14 cellular contexts compared by ENCODE assay signal in the genomic region with DNA sequence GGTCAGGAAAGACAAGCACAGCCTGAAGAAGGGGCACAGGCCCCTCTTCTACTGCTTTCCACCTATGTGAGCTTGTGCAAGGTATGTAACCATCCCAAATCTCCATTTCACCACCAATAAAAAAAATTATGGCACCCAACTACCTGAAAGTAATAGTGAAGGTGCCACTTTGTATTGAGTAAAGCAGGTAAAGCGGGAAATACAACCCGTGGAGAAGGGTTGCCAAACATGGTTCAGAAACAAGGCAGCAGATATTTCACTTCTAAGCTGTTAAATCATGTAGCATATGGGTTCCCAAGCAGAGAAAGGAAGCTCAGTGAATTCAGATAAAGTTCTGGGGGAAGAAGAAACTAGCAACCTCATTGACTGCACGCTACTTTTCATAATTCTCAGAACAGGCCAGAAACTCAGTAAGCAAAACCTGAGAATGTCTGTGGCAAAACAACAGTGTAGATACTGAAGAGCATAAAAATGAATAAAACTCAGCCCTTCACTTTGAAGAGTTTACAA. TPM values are rescaled to one million over a fixed set of nuclear protein-coding genes. Genes with fewer than 3 reads are reported as not detected.
DNase-seq lines count a peak whose midpoint lies in the region; ATAC-seq and TF ChIP-seq lines count a peak whose summit lies in the region.
"Had no signal": no experiment of that assay in that cellular context is flagged by ENCODE, and none has a peak within 500 bp of the region (broad histone marks: within the 10 kb centered on the region; RNA-seq: fewer than 3 reads in every experiment).

No MANE protein-coding gene starts in this region.

- 12 to 49% (median 36%) methylated on average over 3 of the region's 3 CpGs for WGBS in heart left ventricle, 4 donors
- 83 to 95% methylated on average over 1 to 3 of the region's 3 CpGs for WGBS in endodermal cell (ENCODE audit: insufficient coverage in 1 of 2, insufficient read length in 1 of 2), 2 experiments
- 22% methylated on average over 3 of the region's 3 CpGs for WGBS in aorta, 2 donors

- peak overlapping the region; percentile 38 for H3K27ac Mint-ChIP-seq in endodermal cell
- peak overlapping the region; percentile 94 for H3K27ac Mint-ChIP-seq in osteocyte (ENCODE audit: unreplicated experiment)
- H3K27ac Mint-ChIP-seq: activated naive CD4-positive, alpha-beta T cell treated with anti-CD3 and anti-CD28 coated beads, Interleukin-2, amount 50 U/mL, for 24 hours had no signal

- TF ChIP-seq CTCF in heart left ventricle (IDR thresholded peaks at IDR 0.05) (no peak), endodermal cell (conservative IDR thresholded peaks at IDR 0.05) (no peak), osteocyte (IDR thresholded peaks at IDR 0.05) (no peak)

- no peak overlapping the region for H3K4me3 Mint-ChIP-seq in endodermal cell
- H3K4me3 Mint-ChIP-seq in osteocyte (ENCODE audit: unreplicated experiment), result peak overlapping the region; percentile 85
- H3K4me3 Mint-ChIP-seq: activated naive CD4-positive, alpha-beta T cell treated with anti-CD3 and anti-CD28 coated beads, Interleukin-2, amount 50 U/mL, for 24 hours had no signal

- peaks cover 0 to 2% (median 0%) of the 10 kb centered on the region in 9 donors for H3K36me3 ChIP-seq in heart left ventricle
- peaks cover 3% of the 10 kb centered on the region for H3K36me3 ChIP-seq in endodermal cell (ENCODE audit: control insufficient read depth, insufficient read depth, low read length)
- no peaks in the 10 kb centered on the region for H3K36me3 ChIP-seq in aorta (ENCODE audit: control insufficient read depth in 1 of 2, insufficient read depth in 2 of 2, low read length in 1 of 2)

- H3K4me1 ChIP-seq in heart left ventricle (peaks cover 6 to 76% (median 55%) of the 10 kb centered on the region in 12 donors), endodermal cell (ENCODE audit: control insufficient read depth, insufficient read depth, low read length) (no peaks in the 10 kb centered on the region), aorta (ENCODE audit: control insufficient read depth in 1 of 2, insufficient read depth in 2 of 2, low read length in 2 of 2) (peaks cover 0 to 2% of the 10 kb centered on the region in 2 donors)

- no peak overlapping the region for H3K9ac ChIP-seq in endodermal cell (ENCODE audit: extremely low read depth, low read length, poor library complexity, severe bottlenecking)

- H3K9me3 Mint-ChIP-seq in endodermal cell (no peaks in the 10 kb centered on the region), osteocyte (ENCODE audit: unreplicated experiment) (no peaks in the 10 kb centered on the region)
- H3K9me3 Mint-ChIP-seq: activated naive CD4-positive, alpha-beta T cell treated with anti-CD3 and anti-CD28 coated beads, Interleukin-2, amount 50 U/mL, for 24 hours had no signal

- H3K4me3 ChIP-seq in heart left ventricle, result peak overlapping the region in 10 of 12 donors; percentile 1 to 89 (median 20)
- no peak overlapping the region for H3K4me3 ChIP-seq in endodermal cell (ENCODE audit: low read length)
- peak overlapping the region; percentile 22 to 74 for H3K4me3 ChIP-seq in aorta (ENCODE audit: low read length in 2 of 2)

- H3K27me3 ChIP-seq in heart left ventricle (peaks cover 0 to 8% (median 0%) of the 10 kb centered on the region in 9 donors), endodermal cell (ENCODE audit: control insufficient read depth, insufficient read depth, low read length, poor library complexity, severe bottlenecking) (no peaks in the 10 kb centered on the region), aorta (ENCODE audit: control insufficient read depth in 1 of 2, insufficient read depth in 2 of 2, low read length in 1 of 2) (no peaks in the 10 kb centered on the region)

- H3K27ac ChIP-seq in heart left ventricle (peak overlapping the region; percentile 75 to 97 (median 92)), endodermal cell (ENCODE audit: low read depth, low read length) (no peak overlapping the region), aorta (ENCODE audit: low read depth in 1 of 2, low read length in 2 of 2) (peak overlapping the region; percentile 42 to 44)

- no peaks in the 10 kb centered on the region for H3K36me3 Mint-ChIP-seq in endodermal cell (ENCODE audit: low read depth)
- no peaks in the 10 kb centered on the region for H3K36me3 Mint-ChIP-seq in osteocyte (ENCODE audit: unreplicated experiment)
- H3K36me3 Mint-ChIP-seq: activated naive CD4-positive, alpha-beta T cell treated with anti-CD3 and anti-CD28 coated beads, Interleukin-2, amount 50 U/mL, for 24 hours had no signal

- ATAC-seq in heart left ventricle (no peak), Right ventricle myocardium superior (ENCODE audit: poor library complexity) (no peak), aorta (ENCODE audit: low FRiP score) (no peak)
- ATAC-seq: left colon had no signal

- intact Hi-C loops in heart left ventricle (cut with DNase I), result no loop called here
- intact Hi-C loops in Right ventricle myocardium superior (cut with DNase I), result no loop called here
- intact Hi-C loops in aorta (cut with DNase I), result loop anchor here in 1 of 2 donors (10.0 kb wide), 1 partner anchor 82 kb away; no protein-coding TSS in a partner anchor

- H3K9me3 ChIP-seq in heart left ventricle, result no peaks in the 10 kb centered on the region
- H3K9me3 ChIP-seq in endodermal cell (ENCODE audit: control insufficient read depth, low read length), result no peaks in the 10 kb centered on the region
- no peaks in the 10 kb centered on the region for H3K9me3 ChIP-seq in aorta (ENCODE audit: control insufficient read depth, low read length)

- TF ChIP-seq POLR2A in heart left ventricle (IDR thresholded peaks at IDR 0.05), result no peak

- DNase-seq in heart left ventricle, result no peak
- no peak for DNase-seq in Right ventricle myocardium superior
- DNase-seq in endodermal cell, result no peak
- DNase-seq in osteocyte (ENCODE audit: extremely low spot score, unreplicated experiment), result no peak
- no peak for DNase-seq in aorta
- DNase-seq in iPS-NIHi7 (ENCODE audit: extremely low spot score), result no peak
- no peak for DNase-seq in stimulated activated CD4-positive, alpha-beta T cell treated with anti-CD3 and anti-CD28 coated beads, Interleukin-4, amount 100 ng/mL, for 24 hours
- no peak for DNase-seq in activated CD8-positive, alpha-beta memory T cell treated with anti-CD3 and anti-CD28 coated beads, Interleukin-2, amount 50 U/mL, for 4 hours
- DNase-seq: activated CD4-positive, CD25-positive, alpha-beta regulatory T cell treated with anti-CD3 and anti-CD28 coated beads, Interleukin-2, amount 50 U/mL, for 72 hours; GF-D8; left colon; NCI-H1436; stimulated activated naive CD4-positive, alpha-beta T cell treated with Interleukin-2 at 50 U/mL for 16 hours had no signal

- H3K27me3 Mint-ChIP-seq in endodermal cell (ENCODE audit: insufficient read depth), result peaks cover 4% of the 10 kb centered on the region
- no peaks in the 10 kb centered on the region for H3K27me3 Mint-ChIP-seq in osteocyte (ENCODE audit: unreplicated experiment)

- H3K4me1 Mint-ChIP-seq in endodermal cell (peaks cover 33% of the 10 kb centered on the region), osteocyte (ENCODE audit: unreplicated experiment) (peaks cover 73% of the 10 kb centered on the region)

RNA-seq across cellular contexts. Expression of a gene that starts 4.1 kb away (rescaled TPM):
- total RNA-seq in heart left ventricle (10 to 100 TPM in 7 of 9 donors, 1 to 10 TPM in 2; 6.8 to 33.0 (median 17.9) TPM), Right ventricle myocardium superior (16.9 TPM), endodermal cell (10 to 100 TPM; 37.9 to 65.5 TPM), osteocyte (96.1 and 97.1 TPM in 2 replicates), aorta (100 to 1,000 TPM; 109 to 147 TPM)
- polyA plus RNA-seq in heart left ventricle (10 to 100 TPM; 11.8 to 20.3 TPM), aorta (10 to 100 TPM; 15.4 to 30.8 TPM)
- 35.4 TPM for polyA plus RNA-seq in endodermal cell (2013, experiment 1 of 2)
- polyA plus RNA-seq in endodermal cell (2013, experiment 2 of 2), result 40.9 TPM
